Comparison of ENCODE assay signal across 17 cellular contexts in genomic region chr22:37312549-37313183, GRCh38. TPM values are rescaled to one million over a fixed set of nuclear protein-coding genes. Genes with fewer than 3 reads are reported as not detected.
A peak's percentile ranks its signal among the peaks of the same experiment; 100 is the strongest.
DNase-seq lines count a peak whose midpoint lies in the region; ATAC-seq lines count a peak whose summit lies in the region.
"Had no signal": no experiment of that assay in that cellular context is flagged by ENCODE, and none has a peak within 500 bp of the region (broad histone marks: within the 10 kb centered on the region; RNA-seq: fewer than 3 reads in every experiment).

No MANE protein-coding gene starts in this region.

- peak overlapping the region; percentile 32 for H3K27ac Mint-ChIP-seq in activated naive CD4-positive, alpha-beta T cell treated with anti-CD3 and anti-CD28 coated beads for 36 hours
- no peak overlapping the region for H3K27ac Mint-ChIP-seq in activated naive CD4-positive, alpha-beta T cell treated with anti-CD3 and anti-CD28 coated beads, Interleukin-2, amount 10 ng/mL, durations not matched to agents 7 days and 5 days
- peak overlapping the region; percentile 79 for H3K27ac Mint-ChIP-seq in T-helper 2 cell treated with Interferon-gamma antibody and Interleukin-4, amounts not matched to agents 5 μg/mL and 100 μg/mL, for 36 hours
- H3K27ac Mint-ChIP-seq in dendritic cell treated with granulocyte-macrophage colony-stimulating factor and Interleukin-4, amounts not matched to agents 40 ng/mL and 50 ng/mL, for 4 days, result peak overlapping the region; percentile 89
- peak overlapping the region; percentile 96 for H3K27ac Mint-ChIP-seq in stimulated activated memory B cell treated with anti-CD40 and anti-IgM and Interleukin-4, amounts not matched to agents 10 μg/mL and 1 μg/mL and 100 μg/mL, for 72 hours

- no peak overlapping the region for H3K4me3 Mint-ChIP-seq in activated naive CD4-positive, alpha-beta T cell treated with anti-CD3 and anti-CD28 coated beads for 36 hours
- no peak overlapping the region for H3K4me3 Mint-ChIP-seq in activated naive CD4-positive, alpha-beta T cell treated with anti-CD3 and anti-CD28 coated beads, Interleukin-2, amount 10 ng/mL, durations not matched to agents 7 days and 5 days
- no peak overlapping the region for H3K4me3 Mint-ChIP-seq in T-helper 2 cell treated with Interferon-gamma antibody and Interleukin-4, amounts not matched to agents 5 μg/mL and 100 μg/mL, for 36 hours
- no peak overlapping the region for H3K4me3 Mint-ChIP-seq in dendritic cell treated with granulocyte-macrophage colony-stimulating factor and Interleukin-4, amounts not matched to agents 40 ng/mL and 50 ng/mL, for 4 days
- H3K4me3 Mint-ChIP-seq in stimulated activated memory B cell treated with anti-CD40 and anti-IgM and Interleukin-4, amounts not matched to agents 10 μg/mL and 1 μg/mL and 100 μg/mL, for 72 hours, result no peak overlapping the region

- intact Hi-C loops in activated naive CD4-positive, alpha-beta T cell treated with anti-CD3 and anti-CD28 coated beads for 36 hours (cut with micrococcal nuclease), result loop anchor here (1.0 kb wide), 1 partner anchor 45 kb away; no protein-coding TSS in a partner anchor
- intact Hi-C loops in dendritic cell treated with granulocyte-macrophage colony-stimulating factor and Interleukin-4, amounts not matched to agents 40 ng/mL and 50 ng/mL, for 4 days (cut with micrococcal nuclease), result no loop called here

- H3K9me3 Mint-ChIP-seq in activated naive CD4-positive, alpha-beta T cell treated with anti-CD3 and anti-CD28 coated beads for 36 hours, result no peaks in the 10 kb centered on the region
- no peaks in the 10 kb centered on the region for H3K9me3 Mint-ChIP-seq in activated naive CD4-positive, alpha-beta T cell treated with anti-CD3 and anti-CD28 coated beads, Interleukin-2, amount 10 ng/mL, durations not matched to agents 7 days and 5 days
- H3K9me3 Mint-ChIP-seq in T-helper 2 cell treated with Interferon-gamma antibody and Interleukin-4, amounts not matched to agents 5 μg/mL and 100 μg/mL, for 36 hours, result no peaks in the 10 kb centered on the region
- H3K9me3 Mint-ChIP-seq in dendritic cell treated with granulocyte-macrophage colony-stimulating factor and Interleukin-4, amounts not matched to agents 40 ng/mL and 50 ng/mL, for 4 days, result no peaks in the 10 kb centered on the region
- H3K9me3 Mint-ChIP-seq in stimulated activated memory B cell treated with anti-CD40 and anti-IgM and Interleukin-4, amounts not matched to agents 10 μg/mL and 1 μg/mL and 100 μg/mL, for 72 hours, result no peaks in the 10 kb centered on the region
- H3K9me3 Mint-ChIP-seq: naive B cell had no signal

- CTCF ChIA-PET in activated naive CD4-positive, alpha-beta T cell treated with anti-CD3 and anti-CD28 coated beads for 36 hours (lab: Charles Lee), result interaction anchor here (1.4 to 6.7 kb wide), 3 partner anchors 44 to 280 kb away, joined by 4 to 46 read pairs (median 7); no protein-coding TSS in a partner anchor
- CTCF ChIA-PET in activated naive CD4-positive, alpha-beta T cell treated with anti-CD3 and anti-CD28 coated beads, Interleukin-2, amount 10 ng/mL, durations not matched to agents 7 days and 5 days (lab: Charles Lee), result interaction anchor here (2.4 to 6.2 kb wide), 3 partner anchors 47 to 144 kb away, joined by 17 to 74 read pairs (median 26); no protein-coding TSS in a partner anchor

- ATAC-seq in stimulated activated memory B cell treated with anti-CD40 and anti-IgM and Interleukin-4, amounts not matched to agents 10 μg/mL and 1 μg/mL and 100 μg/mL, for 72 hours, result no peak
- ATAC-seq in HG03520 (IDR thresholded peaks at IDR 0.05; ENCODE audit: unreplicated experiment) (no peak), GM19395 (IDR thresholded peaks at IDR 0.05; ENCODE audit: unreplicated experiment) (no peak), HG03095 (IDR thresholded peaks at IDR 0.05; ENCODE audit: unreplicated experiment) (no peak)

- DNase-seq in activated naive CD4-positive, alpha-beta T cell treated with anti-CD3 and anti-CD28 coated beads for 36 hours, result peak; percentile 69
- no peak for DNase-seq in activated naive CD4-positive, alpha-beta T cell treated with anti-CD3 and anti-CD28 coated beads, Interleukin-2, amount 10 ng/mL, durations not matched to agents 7 days and 5 days
- DNase-seq in T-helper 2 cell treated with Interferon-gamma antibody and Interleukin-4, amounts not matched to agents 5 μg/mL and 100 μg/mL, for 36 hours (ENCODE audit: low spot score), result no peak
- DNase-seq: activated CD8-positive, alpha-beta memory T cell treated with anti-CD3 and anti-CD28 coated beads for 24 hours; activated gamma-delta T cell; DMS 273 treated with DMSO at 0.1 percent for 48 hours; erythroblast; naive B cell; NCI-H1694; SIG-M5; stimulated activated CD4-positive, alpha-beta T cell treated with anti-CD3 and anti-CD28 coated beads, Interleukin-12 subunit alpha, Interleukin-12 subunit beta, amount 100 ng/mL, for 4 hours had no signal

- no peaks in the 10 kb centered on the region for H3K36me3 Mint-ChIP-seq in activated naive CD4-positive, alpha-beta T cell treated with anti-CD3 and anti-CD28 coated beads for 36 hours (ENCODE audit: low read depth)
- peaks cover 57% of the 10 kb centered on the region for H3K36me3 Mint-ChIP-seq in activated naive CD4-positive, alpha-beta T cell treated with anti-CD3 and anti-CD28 coated beads, Interleukin-2, amount 10 ng/mL, durations not matched to agents 7 days and 5 days
- H3K36me3 Mint-ChIP-seq in T-helper 2 cell treated with Interferon-gamma antibody and Interleukin-4, amounts not matched to agents 5 μg/mL and 100 μg/mL, for 36 hours (ENCODE audit: low read depth), result peaks cover 54% of the 10 kb centered on the region
- H3K36me3 Mint-ChIP-seq in dendritic cell treated with granulocyte-macrophage colony-stimulating factor and Interleukin-4, amounts not matched to agents 40 ng/mL and 50 ng/mL, for 4 days (ENCODE audit: low read depth), result peaks cover 74% of the 10 kb centered on the region
- peaks cover 13% of the 10 kb centered on the region for H3K36me3 Mint-ChIP-seq in stimulated activated memory B cell treated with anti-CD40 and anti-IgM and Interleukin-4, amounts not matched to agents 10 μg/mL and 1 μg/mL and 100 μg/mL, for 72 hours

- no peaks in the 10 kb centered on the region for H3K27me3 Mint-ChIP-seq in activated naive CD4-positive, alpha-beta T cell treated with anti-CD3 and anti-CD28 coated beads for 36 hours (ENCODE audit: low read depth)
- peaks cover 8% of the 10 kb centered on the region for H3K27me3 Mint-ChIP-seq in activated naive CD4-positive, alpha-beta T cell treated with anti-CD3 and anti-CD28 coated beads, Interleukin-2, amount 10 ng/mL, durations not matched to agents 7 days and 5 days
- no peaks in the 10 kb centered on the region for H3K27me3 Mint-ChIP-seq in T-helper 2 cell treated with Interferon-gamma antibody and Interleukin-4, amounts not matched to agents 5 μg/mL and 100 μg/mL, for 36 hours (ENCODE audit: low read depth)
- peaks cover 3% of the 10 kb centered on the region for H3K27me3 Mint-ChIP-seq in dendritic cell treated with granulocyte-macrophage colony-stimulating factor and Interleukin-4, amounts not matched to agents 40 ng/mL and 50 ng/mL, for 4 days
- no peaks in the 10 kb centered on the region for H3K27me3 Mint-ChIP-seq in stimulated activated memory B cell treated with anti-CD40 and anti-IgM and Interleukin-4, amounts not matched to agents 10 μg/mL and 1 μg/mL and 100 μg/mL, for 72 hours

- H3K4me1 Mint-ChIP-seq in activated naive CD4-positive, alpha-beta T cell treated with anti-CD3 and anti-CD28 coated beads for 36 hours (ENCODE audit: low read depth), result peaks cover 50% of the 10 kb centered on the region
- H3K4me1 Mint-ChIP-seq in activated naive CD4-positive, alpha-beta T cell treated with anti-CD3 and anti-CD28 coated beads, Interleukin-2, amount 10 ng/mL, durations not matched to agents 7 days and 5 days, result peaks cover 78% of the 10 kb centered on the region
- peaks cover 60% of the 10 kb centered on the region for H3K4me1 Mint-ChIP-seq in T-helper 2 cell treated with Interferon-gamma antibody and Interleukin-4, amounts not matched to agents 5 μg/mL and 100 μg/mL, for 36 hours (ENCODE audit: low read depth)
- peaks cover 76% of the 10 kb centered on the region for H3K4me1 Mint-ChIP-seq in dendritic cell treated with granulocyte-macrophage colony-stimulating factor and Interleukin-4, amounts not matched to agents 40 ng/mL and 50 ng/mL, for 4 days (ENCODE audit: low read depth)
- H3K4me1 Mint-ChIP-seq in stimulated activated memory B cell treated with anti-CD40 and anti-IgM and Interleukin-4, amounts not matched to agents 10 μg/mL and 1 μg/mL and 100 μg/mL, for 72 hours, result peaks cover 86% of the 10 kb centered on the region

RNA-seq across cellular contexts. Expression of gene CYTH4, which starts 30.4 kb away (rescaled TPM):
- total RNA-seq in activated naive CD4-positive, alpha-beta T cell treated with anti-CD3 and anti-CD28 coated beads for 36 hours, result 10 to 100 TPM; 30.5 to 34.0 TPM
- total RNA-seq: astrocyte had no signal
